12 cellular contexts compared by ENCODE assay signal in genomic region chr13:19345158-19345557, GRCh38.
DNase-seq lines count a peak whose midpoint lies in the region; ATAC-seq lines count a peak whose summit lies in the region.
"Had no signal": no experiment of that assay in that cellular context is flagged by ENCODE, and none has a peak within 500 bp of the region (broad histone marks: within the 10 kb centered on the region; RNA-seq: fewer than 3 reads in every experiment).

No MANE protein-coding gene starts in this region.

- peak overlapping the region; percentile 21 for H3K4me3 Mint-ChIP-seq in dendritic cell treated with granulocyte-macrophage colony-stimulating factor and Interleukin-4, amounts not matched to agents 40 ng/mL and 50 ng/mL, for 4 days
- no peak overlapping the region for H3K4me3 Mint-ChIP-seq in activated CD8-positive, alpha-beta T cell treated with anti-CD3 and anti-CD28 coated beads, Interleukin-2, amount 10 ng/mL, durations not matched to agents 7 days and 5 days
- H3K4me3 Mint-ChIP-seq: brain had no signal

- H3K36me3 Mint-ChIP-seq in dendritic cell treated with granulocyte-macrophage colony-stimulating factor and Interleukin-4, amounts not matched to agents 40 ng/mL and 50 ng/mL, for 4 days (ENCODE audit: low read depth) = no peaks in the 10 kb centered on the region
- H3K36me3 Mint-ChIP-seq in activated CD8-positive, alpha-beta T cell treated with anti-CD3 and anti-CD28 coated beads, Interleukin-2, amount 10 ng/mL, durations not matched to agents 7 days and 5 days (ENCODE audit: low read depth) = no peaks in the 10 kb centered on the region
- H3K36me3 Mint-ChIP-seq: brain had no signal

- ATAC-seq in GM18502 (IDR thresholded peaks at IDR 0.05; ENCODE audit: poor library complexity, unreplicated experiment) (peak; percentile 12), GM19395 (IDR thresholded peaks at IDR 0.05; ENCODE audit: unreplicated experiment) (peak; percentile 18), HG02885 (IDR thresholded peaks at IDR 0.05; ENCODE audit: poor library complexity, unreplicated experiment) (peak; percentile 28)
- ATAC-seq in activated CD8-positive, alpha-beta T cell treated with anti-CD3 and anti-CD28 coated beads, Interleukin-2, amount 10 ng/mL, durations not matched to agents 7 days and 5 days = no peak

- in situ Hi-C loops in ACHN (cut with HindIII; ENCODE audit: low pct_ligation_motif_present, low pct_unique_long_range_greater_than_20kb, low sequenced_read_pairs) = no loop called here

- H3K4me1 Mint-ChIP-seq in dendritic cell treated with granulocyte-macrophage colony-stimulating factor and Interleukin-4, amounts not matched to agents 40 ng/mL and 50 ng/mL, for 4 days (ENCODE audit: low read depth) = no peaks in the 10 kb centered on the region
- H3K4me1 Mint-ChIP-seq in activated CD8-positive, alpha-beta T cell treated with anti-CD3 and anti-CD28 coated beads, Interleukin-2, amount 10 ng/mL, durations not matched to agents 7 days and 5 days (ENCODE audit: low read depth) = no peaks in the 10 kb centered on the region
- H3K4me1 Mint-ChIP-seq: brain had no signal

- intact Hi-C loops in dendritic cell treated with granulocyte-macrophage colony-stimulating factor and Interleukin-4, amounts not matched to agents 40 ng/mL and 50 ng/mL, for 4 days (cut with micrococcal nuclease) = no loop called here

- no peak overlapping the region for H3K27ac Mint-ChIP-seq in dendritic cell treated with granulocyte-macrophage colony-stimulating factor and Interleukin-4, amounts not matched to agents 40 ng/mL and 50 ng/mL, for 4 days
- H3K27ac Mint-ChIP-seq in activated CD8-positive, alpha-beta T cell treated with anti-CD3 and anti-CD28 coated beads, Interleukin-2, amount 10 ng/mL, durations not matched to agents 7 days and 5 days = no peak overlapping the region
- H3K27ac Mint-ChIP-seq: brain had no signal

- no peaks in the 10 kb centered on the region for H3K9me3 Mint-ChIP-seq in dendritic cell treated with granulocyte-macrophage colony-stimulating factor and Interleukin-4, amounts not matched to agents 40 ng/mL and 50 ng/mL, for 4 days
- H3K9me3 Mint-ChIP-seq in activated CD8-positive, alpha-beta T cell treated with anti-CD3 and anti-CD28 coated beads, Interleukin-2, amount 10 ng/mL, durations not matched to agents 7 days and 5 days (ENCODE audit: insufficient read depth) = no peaks in the 10 kb centered on the region

- H3K27me3 Mint-ChIP-seq in dendritic cell treated with granulocyte-macrophage colony-stimulating factor and Interleukin-4, amounts not matched to agents 40 ng/mL and 50 ng/mL, for 4 days = peaks cover 18% of the 10 kb centered on the region
- H3K27me3 Mint-ChIP-seq in activated CD8-positive, alpha-beta T cell treated with anti-CD3 and anti-CD28 coated beads, Interleukin-2, amount 10 ng/mL, durations not matched to agents 7 days and 5 days (ENCODE audit: low read depth) = no peaks in the 10 kb centered on the region
- H3K27me3 Mint-ChIP-seq: brain had no signal

- CTCF ChIA-PET in activated CD8-positive, alpha-beta T cell treated with anti-CD3 and anti-CD28 coated beads, Interleukin-2, amount 10 ng/mL, durations not matched to agents 7 days and 5 days (lab: Charles Lee) = no interaction called here

- DNase-seq in foreskin melanocyte (no peak), ACHN (no peak), COLO668 (lab: John Stamatoyannopoulos, UW; ENCODE audit: unreplicated experiment) (no peak)
- no peak for DNase-seq in activated CD8-positive, alpha-beta T cell treated with anti-CD3 and anti-CD28 coated beads, Interleukin-2, amount 10 ng/mL, durations not matched to agents 7 days and 5 days
- DNase-seq: activated gamma-delta T cell treated with Interleukin-2 at 50 U/mL for 16 hours; effector CD8-positive, alpha-beta T cell; left ventricle myocardium inferior had no signal

- POLR2A ChIA-PET in activated CD8-positive, alpha-beta T cell treated with anti-CD3 and anti-CD28 coated beads, Interleukin-2, amount 10 ng/mL, durations not matched to agents 7 days and 5 days (lab: Charles Lee) = no interaction called here
